Comparison of ENCODE assay signal across 8 cellular contexts in the genomic region with DNA sequence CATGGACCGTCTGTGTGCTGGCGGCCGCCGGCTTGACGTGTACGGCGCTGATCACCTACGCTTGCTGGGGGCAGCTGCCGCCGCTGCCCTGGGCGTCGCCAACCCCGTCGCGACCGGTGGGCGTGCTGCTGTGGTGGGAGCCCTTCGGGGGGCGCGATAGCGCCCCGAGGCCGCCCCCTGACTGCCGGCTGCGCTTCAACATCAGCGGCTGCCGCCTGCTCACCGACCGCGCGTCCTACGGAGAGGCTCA. TPM values are rescaled to one million over a fixed set of nuclear protein-coding genes. Genes with fewer than 3 reads are reported as not detected.
A peak's percentile ranks its signal among the peaks of the same experiment; 100 is the strongest.
DNase-seq lines count a peak whose midpoint lies in the region; ATAC-seq and TF ChIP-seq lines count a peak whose summit lies in the region.

No MANE protein-coding gene starts in this region.

- H3K27me3 Mint-ChIP-seq in chondrocyte (ENCODE audit: low read depth) (no peaks in the 10 kb centered on the region), naive B cell (peaks cover 0 to 12% (median 0%) of the 10 kb centered on the region in 3 donors)

- H3K27ac Mint-ChIP-seq in chondrocyte (ENCODE audit: unreplicated experiment), result no peak overlapping the region
- H3K27ac Mint-ChIP-seq in naive B cell, result no peak overlapping the region

- ATAC-seq in naive B cell (ENCODE audit: low read depth in 2 of 2), result peak in 1 of 2 donors; percentile 16
- no peak for ATAC-seq in GM18511 (IDR thresholded peaks at IDR 0.05; ENCODE audit: unreplicated experiment)

- H3K4me1 Mint-ChIP-seq in chondrocyte (ENCODE audit: low read depth), result peaks cover 55% of the 10 kb centered on the region
- H3K4me1 Mint-ChIP-seq in naive B cell, result peaks cover 16 to 33% (median 32%) of the 10 kb centered on the region in 3 donors

- H3K4me3 Mint-ChIP-seq in chondrocyte (ENCODE audit: unreplicated experiment), result peak overlapping the region; percentile 96
- peak overlapping the region in 5 of 8 donors; percentile 80 to 98 (median 82) for H3K4me3 Mint-ChIP-seq in naive B cell

- peak; percentile 31 for DNase-seq in DMS79 treated with DMSO at 0.1 percent for 48 hours (lab: John Stamatoyannopoulos, UW)
- no peak for DNase-seq in DMS79 (lab: John Stamatoyannopoulos, UW)
- DNase-seq in HK-2 (ENCODE audit: unreplicated experiment), result peak; percentile 38
- no peak for DNase-seq in chondrocyte (ENCODE audit: low spot score)
- no peak for DNase-seq in naive B cell
- DNase-seq in foreskin melanocyte, result no peak
- DNase-seq in activated gamma-delta T cell treated with Interleukin-2 at 50 U/mL for 16 hours, result no peak

- no peak for TF ChIP-seq CTCF in chondrocyte (IDR thresholded peaks at IDR 0.05)

- H3K36me3 Mint-ChIP-seq in chondrocyte (ENCODE audit: low read depth), result no peaks in the 10 kb centered on the region
- H3K36me3 Mint-ChIP-seq in naive B cell, result no peaks in the 10 kb centered on the region

- no peaks in the 10 kb centered on the region for H3K9me3 Mint-ChIP-seq in chondrocyte (ENCODE audit: low read depth)
- H3K9me3 Mint-ChIP-seq in naive B cell, result no peaks in the 10 kb centered on the region

RNA-seq across cellular contexts. Expression of gene FUT4, which starts 0.8 kb away (rescaled TPM):
- total RNA-seq in chondrocyte, result 4.6 to 8.6 TPM (median 7.7 TPM) in 3 replicates
- 1 to 10 TPM in 3 of 6 donors, under 1 TPM in 3; 0.06 to 1.2 (median 1.00) TPM for polyA plus RNA-seq in naive B cell (ENCODE audit: low read depth in 6 of 6)

RNA-seq across cellular contexts. Expression of gene PIWIL4, which starts 22.7 kb away (rescaled TPM):
- 2.4 to 2.6 TPM (median 2.5 TPM) in 3 replicates for total RNA-seq in chondrocyte
- polyA plus RNA-seq in naive B cell (ENCODE audit: low read depth in 6 of 6), result under 1 TPM in 4 of 6 donors, not detected in 2; 0.33 to 0.89 (median 0.59) TPM

RNA-seq across cellular contexts. Expression of gene C11orf97, which starts 32.2 kb away (rescaled TPM):
- total RNA-seq in chondrocyte, result not detected in 3 replicates
- polyA plus RNA-seq in naive B cell (ENCODE audit: low read depth in 6 of 6), result not detected

RNA-seq across cellular contexts. Expression of gene ANKRD49, which starts 50.7 kb away (rescaled TPM):
- 8.6 to 11.2 TPM (median 8.9 TPM) in 3 replicates for total RNA-seq in chondrocyte
- polyA plus RNA-seq in naive B cell (ENCODE audit: low read depth in 6 of 6), result 10 to 100 TPM; 36.1 to 64.2 (median 51.3) TPM

RNA-seq across cellular contexts. Expression of gene MRE11, which starts 50.9 kb away (rescaled TPM):
- 13.7 to 21.7 TPM (median 15.5 TPM) in 3 replicates for total RNA-seq in chondrocyte
- 10 to 100 TPM in 5 of 6 donors, 1 to 10 TPM in 1; 9.7 to 19.5 (median 14.9) TPM for polyA plus RNA-seq in naive B cell (ENCODE audit: low read depth in 6 of 6)

Comparison
In these comparisons a context has a peak if more than half of its experiments do, and no peak if none do; other contexts are left out.
1. DNase-seq: peak in DMS79 treated with DMSO at 0.1 percent for 48 hours (single experiment) and HK-2 (single experiment); none in DMS79 (single experiment), chondrocyte (single experiment), naive B cell (single experiment), foreskin melanocyte (single experiment) and activated gamma-delta T cell treated with Interleukin-2 at 50 U/mL for 16 hours (single experiment).